ENCODE assay signal across 1 cellular context in the genomic region with DNA sequence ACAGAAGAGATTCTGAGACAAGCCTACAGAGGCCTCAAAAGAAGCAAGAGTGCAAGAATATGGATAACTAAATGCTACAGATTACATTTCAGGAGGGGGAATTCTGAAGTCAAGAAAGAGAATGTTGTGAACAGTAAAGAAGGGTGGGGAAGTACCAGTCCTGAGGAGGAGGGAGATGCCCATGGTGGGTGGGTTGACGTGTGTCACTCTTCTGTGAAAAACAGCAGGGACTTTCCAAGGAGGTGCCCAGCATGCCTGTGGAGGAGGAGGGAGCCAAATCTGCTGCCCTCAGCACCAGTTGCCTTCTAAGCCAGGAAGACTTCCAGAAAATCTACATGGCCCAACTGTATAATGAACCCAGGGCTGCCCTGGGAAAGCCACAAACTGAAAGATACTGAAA.
TF ChIP-seq lines count a peak whose summit lies in the region.

No MANE protein-coding gene starts in this region.

TF ChIP-seq in HepG2, 621 proteins besides CTCF, POLR2A, EP300 and RAD21 (continued from another document):
- TF ChIP-seq, protein P1, sequence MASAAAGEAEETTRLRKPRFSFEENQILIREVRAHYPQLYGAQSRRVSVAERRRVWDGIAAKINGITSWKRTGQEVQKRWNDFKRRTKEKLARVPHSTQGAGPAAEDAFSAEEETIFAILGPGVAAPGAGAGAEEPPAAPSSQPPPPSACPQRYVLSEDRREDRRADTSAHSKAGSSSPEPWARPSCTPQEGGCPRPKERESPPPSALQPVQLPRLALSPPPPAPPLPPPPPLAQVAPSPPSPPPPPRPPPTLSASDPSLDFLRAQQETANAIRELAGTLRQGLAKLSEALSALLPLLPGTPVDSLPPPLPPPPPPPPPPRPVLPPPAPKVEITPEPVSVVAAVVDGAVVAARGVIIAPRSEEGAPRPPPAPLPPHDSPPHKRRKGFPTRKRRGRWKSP (CRISPR knock-in tag; IDR thresholded peaks at IDR 0.05) = no peak
- no peak for TF ChIP-seq ZMAT3 (CRISPR knock-in tag; conservative IDR thresholded peaks at IDR 0.05)
- TF ChIP-seq SMYD3 (CRISPR knock-in tag; IDR thresholded peaks at IDR 0.05) = no peak
- TF ChIP-seq ZNF24 (IDR thresholded peaks at IDR 0.05) = no peak
TF ChIP-seq in HepG2: peak in this region for 0.
